In genomic region chr7:105438847-105439173, GRCh38 we compare ENCODE assay signal across 2 cellular contexts.
TF ChIP-seq lines count a peak whose summit lies in the region.

No MANE protein-coding gene starts in this region.

TF ChIP-seq in IMR-90, 13 proteins besides CTCF, POLR2A, EP300 and RAD21:
- TF ChIP-seq NFE2L2 (IDR thresholded peaks at IDR 0.05; ENCODE audit: low read depth, low read length) (no peak), CEBPB (IDR thresholded peaks at IDR 0.05; ENCODE audit: low read depth, low read length) (no peak), CHD1 (IDR thresholded peaks at IDR 0.05; ENCODE audit: low read depth, low read length) (no peak), RCOR1 (IDR thresholded peaks at IDR 0.05; ENCODE audit: insufficient replicate concordance, low read length) (no peak), ELK1 (IDR thresholded peaks at IDR 0.05; ENCODE audit: borderline replicate concordance, low read depth, low read length) (no peak), MXI1 (IDR thresholded peaks at IDR 0.05; ENCODE audit: borderline replicate concordance, low read depth, low read length) (no peak), SMC3 (IDR thresholded peaks at IDR 0.05; ENCODE audit: low read depth, low read length) (no peak), FOS (IDR thresholded peaks at IDR 0.05; ENCODE audit: low read depth, low read length) (no peak)

TF ChIP-seq in endothelial cell of umbilical vein, 7 proteins besides CTCF, POLR2A, EP300 and RAD21:
- TF ChIP-seq MYC (IDR thresholded peaks at IDR 0.05; ENCODE audit: low read depth, low read length) = no peak
- TF ChIP-seq JUN (IDR thresholded peaks at IDR 0.05; ENCODE audit: borderline replicate concordance, insufficient read depth, insufficient read length, low read depth) = no peak
- TF ChIP-seq FOS (IDR thresholded peaks at IDR 0.05; ENCODE audit: borderline replicate concordance, insufficient read depth, low read length) = no peak
- TF ChIP-seq EZH2 (IDR thresholded peaks at IDR 0.05; ENCODE audit: borderline replicate concordance, low read depth, low read length, severe bottlenecking) = no peak
- TF ChIP-seq POLR2AphosphoS5 (IDR thresholded peaks at IDR 0.05; ENCODE audit: insufficient read depth, low read depth, low read length) = no peak
- no peak for TF ChIP-seq GATA2 (IDR thresholded peaks at IDR 0.05; ENCODE audit: insufficient read depth, insufficient read length, low read depth, low read length)
- no peak for TF ChIP-seq MAX (IDR thresholded peaks at IDR 0.05; ENCODE audit: insufficient read depth, insufficient read length)
